ENCODE assay signal across 8 cellular contexts in genomic region chr22:26610072-26610958, GRCh38. TPM values are rescaled to one million over a fixed set of nuclear protein-coding genes. Genes with fewer than 3 reads are reported as not detected.
DNase-seq lines count a peak whose midpoint lies in the region; ATAC-seq, FAIRE-seq and TF ChIP-seq lines count a peak whose summit lies in the region.

No MANE protein-coding gene starts in this region.

- no peaks in the 10 kb centered on the region for H4K20me1 ChIP-seq in hepatocyte (ENCODE audit: insufficient read depth, poor library complexity, severe bottlenecking)

- WGBS in hepatocyte (ENCODE audit: low lambda C conversion rate, missing lambda C conversion rate) = 85% methylated on average over 12 of the region's 12 CpGs
- WGBS in trophoblast cell (ENCODE audit: extremely low coverage, insufficient coverage, insufficient read length) = no CpG with 5 or more reads among the region's 12 CpGs

- H3K36me3 ChIP-seq in hepatocyte (replicated peaks; ENCODE audit: insufficient read depth, low read depth) = no peaks in the 10 kb centered on the region
- no peaks in the 10 kb centered on the region for H3K36me3 ChIP-seq in trophoblast cell (ENCODE audit: control insufficient read depth in 1 of 2, insufficient read depth in 2 of 2, low read length in 2 of 2)

- H2AFZ ChIP-seq in hepatocyte = no peak overlapping the region
- no peak overlapping the region for H2AFZ ChIP-seq in trophoblast cell (ENCODE audit: insufficient read depth, low read length, poor library complexity)

- H3K9me2 ChIP-seq in hepatocyte (replicated peaks; ENCODE audit: insufficient read depth) = no peaks in the 10 kb centered on the region

- no peaks in the 10 kb centered on the region for H3K9me3 Mint-ChIP-seq in activated T-cell treated with anti-CD3 and anti-CD28 coated beads, Interleukin-2, amount 50 U/mL, for 72 hours

- H3K18ac ChIP-seq in trophoblast cell (ENCODE audit: low read length) = no peak overlapping the region

- H3K27me3 Mint-ChIP-seq in activated T-cell treated with anti-CD3 and anti-CD28 coated beads, Interleukin-2, amount 50 U/mL, for 72 hours (ENCODE audit: low read depth) = peaks cover 14% of the 10 kb centered on the region

- no peak overlapping the region for H2BK5ac ChIP-seq in trophoblast cell (ENCODE audit: low read depth, low read length, poor library complexity)

- H3K4me1 Mint-ChIP-seq in activated T-cell treated with anti-CD3 and anti-CD28 coated beads, Interleukin-2, amount 50 U/mL, for 72 hours (ENCODE audit: low read depth) = peaks cover 10% of the 10 kb centered on the region

- ATAC-seq in GM21529 (IDR thresholded peaks at IDR 0.05; ENCODE audit: unreplicated experiment) = peak; percentile 82
- peak; percentile 86 to 89 for ATAC-seq in activated T-cell treated with anti-CD3 and anti-CD28 coated beads, Interleukin-2, amount 50 U/mL, for 72 hours (replicated peaks in 1 of 2)

- no peak overlapping the region for H3K14ac ChIP-seq in trophoblast cell (ENCODE audit: low read length)

- H3K27me3 ChIP-seq in hepatocyte (peaks cover 33% of the 10 kb centered on the region), trophoblast cell (ENCODE audit: insufficient read depth, low read length) (no peaks in the 10 kb centered on the region)

- no peaks in the 10 kb centered on the region for H3K79me1 ChIP-seq in trophoblast cell (ENCODE audit: low read length)

- peak overlapping the region; percentile 13 to 45 for H3K4me3 Mint-ChIP-seq in activated T-cell treated with anti-CD3 and anti-CD28 coated beads, Interleukin-2, amount 50 U/mL, for 72 hours

- H3K23ac ChIP-seq in trophoblast cell (ENCODE audit: low read length) = no peak overlapping the region

- H3K4me2 ChIP-seq in hepatocyte (no peak overlapping the region), trophoblast cell (ENCODE audit: low read length) (no peak overlapping the region)

- TF ChIP-seq POLR2A in GM12892 (IDR thresholded peaks at IDR 0.05; ENCODE audit: low read depth, low read length) = no peak

- peak; percentile 99 for FAIRE-seq in GM12892 (lab: Jason Lieb, UNC)
- no peak for FAIRE-seq in HTR-8/SVneo (lab: Jason Lieb, UNC)

- H2BK12ac ChIP-seq in trophoblast cell (ENCODE audit: low read length) = no peak overlapping the region

- H3K27ac ChIP-seq in hepatocyte = no peak overlapping the region
- no peak overlapping the region for H3K27ac ChIP-seq in trophoblast cell (ENCODE audit: low read depth, low read length)

- H3K36me3 Mint-ChIP-seq in activated T-cell treated with anti-CD3 and anti-CD28 coated beads, Interleukin-2, amount 50 U/mL, for 72 hours (ENCODE audit: insufficient read depth in 2 of 2) = no peaks in the 10 kb centered on the region

- H3K4me3 ChIP-seq in hepatocyte (no peak overlapping the region), trophoblast cell (ENCODE audit: low read depth, low read length) (no peak overlapping the region)

- H3K79me2 ChIP-seq in hepatocyte (no peaks in the 10 kb centered on the region), trophoblast cell (ENCODE audit: control insufficient read depth, insufficient read depth, low read length, poor library complexity) (no peaks in the 10 kb centered on the region)

- no peak overlapping the region for H4K91ac ChIP-seq in trophoblast cell (ENCODE audit: low read depth, low read length)

- no peak overlapping the region for H4K12ac ChIP-seq in trophoblast cell (ENCODE audit: low read depth, low read length)

- H3K4me1 ChIP-seq in hepatocyte (ENCODE audit: insufficient read depth) = no peaks in the 10 kb centered on the region
- H3K4me1 ChIP-seq in trophoblast cell (ENCODE audit: control insufficient read depth in 1 of 2, insufficient read depth in 2 of 2, low read length in 2 of 2) = no peaks in the 10 kb centered on the region

- H3K27ac Mint-ChIP-seq in activated T-cell treated with anti-CD3 and anti-CD28 coated beads, Interleukin-2, amount 50 U/mL, for 72 hours = peak overlapping the region; percentile 25

- no peak overlapping the region for H4K8ac ChIP-seq in trophoblast cell (ENCODE audit: low read depth, low read length)

- DNase-seq in GM12892 (ENCODE audit: insufficient read length) (peak; percentile 76), HTR-8/SVneo (ENCODE audit: insufficient read length, low spot score) (peak; percentile 52), medulla oblongata (ENCODE audit: extremely low spot score) (peak; percentile 77), hepatocyte (ENCODE audit: low spot score) (no peak), SW480 (ENCODE audit: low spot score) (no peak), trophoblast cell (no peak)
- DNase-seq in activated T-cell treated with anti-CD3 and anti-CD28 coated beads, Interleukin-2, amount 50 U/mL, for 72 hours = peak; percentile 56 to 71

- H3K9me3 ChIP-seq in hepatocyte (ENCODE audit: low read depth) (no peaks in the 10 kb centered on the region), trophoblast cell (ENCODE audit: insufficient read depth, low read depth, low read length) (no peaks in the 10 kb centered on the region)

- no peak overlapping the region for H2BK120ac ChIP-seq in trophoblast cell (ENCODE audit: insufficient read depth, low read length, poor library complexity)

- TF ChIP-seq CTCF in hepatocyte (IDR thresholded peaks at IDR 0.05; ENCODE audit: poor library complexity) = no peak

- H3K4ac ChIP-seq in trophoblast cell (ENCODE audit: low read depth, low read length) = no peak overlapping the region

- H3K9ac ChIP-seq in trophoblast cell (ENCODE audit: low read length) = no peak overlapping the region

- H2AK5ac ChIP-seq in trophoblast cell (ENCODE audit: low read length) = no peak overlapping the region

RNA-seq across cellular contexts. Expression of gene CRYBB1, which starts 7.5 kb away (rescaled TPM):
- not detected for polyA plus RNA-seq in GM12892 (2012; ENCODE audit: missing spikeins)
- total RNA-seq in activated T-cell treated with anti-CD3 and anti-CD28 coated beads, Interleukin-2, amount 50 U/mL, for 72 hours = not detected
- total RNA-seq in hepatocyte = not detected in 2 replicates
- 0.79 TPM in 1 of 2 replicates, not detected in the other for polyA plus RNA-seq in hepatocyte
- polyA plus RNA-seq in trophoblast cell (2013) = not detected in 2 replicates

RNA-seq across cellular contexts. Expression of gene CRYBA4, which starts 11.4 kb away (rescaled TPM):
- polyA plus RNA-seq in GM12892 (2012; ENCODE audit: missing spikeins) = not detected
- total RNA-seq in activated T-cell treated with anti-CD3 and anti-CD28 coated beads, Interleukin-2, amount 50 U/mL, for 72 hours = under 1 TPM in 1 of 2 donors, not detected in 1; 0.63 TPM
- not detected in 2 replicates for total RNA-seq in hepatocyte
- not detected in 2 replicates for polyA plus RNA-seq in hepatocyte
- polyA plus RNA-seq in trophoblast cell (2013) = not detected in 2 replicates

RNA-seq across cellular contexts. Expression of gene TPST2, which starts 20.4 kb away (rescaled TPM):
- 12.9 TPM for polyA plus RNA-seq in GM12892 (2012; ENCODE audit: missing spikeins)
- 10 to 100 TPM; 19.0 to 23.2 TPM for total RNA-seq in activated T-cell treated with anti-CD3 and anti-CD28 coated beads, Interleukin-2, amount 50 U/mL, for 72 hours
- 36.8 and 39.9 TPM in 2 replicates for total RNA-seq in hepatocyte
- polyA plus RNA-seq in hepatocyte = 31.0 and 35.3 TPM in 2 replicates
- 19.1 and 19.8 TPM in 2 replicates for polyA plus RNA-seq in trophoblast cell (2013)

RNA-seq across cellular contexts. Expression of gene MIAT, which starts 47.1 kb away (rescaled TPM):
- polyA plus RNA-seq in GM12892 (2012; ENCODE audit: missing spikeins) = 10.0 TPM
- 100 to 1,000 TPM in 1 of 2 donors, 10 to 100 TPM in 1; 65.9 to 113 TPM for total RNA-seq in activated T-cell treated with anti-CD3 and anti-CD28 coated beads, Interleukin-2, amount 50 U/mL, for 72 hours
- total RNA-seq in hepatocyte = 1.00 and 1.1 TPM in 2 replicates
- 0.51 and 1.9 TPM in 2 replicates for polyA plus RNA-seq in hepatocyte
- 0.07 and 0.11 TPM in 2 replicates for polyA plus RNA-seq in trophoblast cell (2013)

Comparison
In these comparisons a context has a peak if more than half of its experiments do, and no peak if none do; other contexts are left out.
1. DNase-seq: peak in GM12892 (single experiment), HTR-8/SVneo (single experiment), activated T-cell treated with anti-CD3 and anti-CD28 coated beads, Interleukin-2, amount 50 U/mL, for 72 hours (2 of 2) and medulla oblongata (single experiment); none in hepatocyte (single experiment), SW480 (single experiment) and trophoblast cell (0 of 2).